Comparison of ENCODE assay signal across 14 cellular contexts in genomic region chr12:101928556-101928955, GRCh38.
"Had no signal": no experiment of that assay in that cellular context is flagged by ENCODE, and none has a peak within 500 bp of the region (broad histone marks: within the 10 kb centered on the region; RNA-seq: fewer than 3 reads in every experiment).

No MANE protein-coding gene starts in this region.

- H3K4me1 Mint-ChIP-seq: activated CD4-positive, alpha-beta T cell treated with anti-CD3 and anti-CD28 coated beads for 36 hours; activated naive CD4-positive, alpha-beta T cell treated with anti-CD3 and anti-CD28 coated beads, Interleukin-2, amount 10 ng/mL, durations not matched to agents 7 days and 5 days had no signal

- ATAC-seq: activated CD4-positive, alpha-beta T cell treated with anti-CD3 and anti-CD28 coated beads for 36 hours; gastroesophageal sphincter; pancreas had no signal

- H3K36me3 Mint-ChIP-seq: activated naive CD4-positive, alpha-beta T cell treated with anti-CD3 and anti-CD28 coated beads, Interleukin-2, amount 10 ng/mL, durations not matched to agents 7 days and 5 days; neural progenitor cell had no signal

- FAIRE-seq: kidney, pancreas had no signal

- H3K4me3 Mint-ChIP-seq: activated CD4-positive, alpha-beta memory T cell treated with anti-CD3 and anti-CD28 coated beads, Interleukin-2, amount 10 ng/mL, durations not matched to agents 7 days and 5 days; activated CD4-positive, alpha-beta T cell treated with anti-CD3 and anti-CD28 coated beads for 36 hours; activated naive CD4-positive, alpha-beta T cell treated with anti-CD3 and anti-CD28 coated beads, Interleukin-2, amount 10 ng/mL, durations not matched to agents 7 days and 5 days; neural progenitor cell had no signal

- DNase-seq: activated CD4-positive, alpha-beta memory T cell treated with anti-CD3 and anti-CD28 coated beads, Interleukin-2, amount 10 ng/mL, durations not matched to agents 7 days and 5 days; activated CD4-positive, alpha-beta T cell treated with anti-CD3 and anti-CD28 coated beads for 36 hours; activated CD8-positive, alpha-beta memory T cell treated with anti-CD3 and anti-CD28 coated beads, Interleukin-2, amount 50 U/mL, for 48 hours; activated naive CD4-positive, alpha-beta T cell treated with anti-CD3 and anti-CD28 coated beads, Interleukin-2, amount 10 ng/mL, durations not matched to agents 7 days and 5 days; caudate nucleus; effector CD8-positive, alpha-beta T cell; kidney; pancreas; stimulated activated naive CD4-positive, alpha-beta T cell treated with Interleukin-2 at 50 U/mL for 16 hours; SW 1271 had no signal

- H3K4me3 ChIP-seq: coronary artery, gastroesophageal sphincter, neural progenitor cell, pancreas, thoracic aorta had no signal

- H3K27me3 Mint-ChIP-seq: activated CD4-positive, alpha-beta memory T cell treated with anti-CD3 and anti-CD28 coated beads, Interleukin-2, amount 10 ng/mL, durations not matched to agents 7 days and 5 days had no signal

- H3K9me3 Mint-ChIP-seq: activated naive CD4-positive, alpha-beta T cell treated with anti-CD3 and anti-CD28 coated beads, Interleukin-2, amount 10 ng/mL, durations not matched to agents 7 days and 5 days; neural progenitor cell had no signal

- H3K27ac Mint-ChIP-seq: activated CD4-positive, alpha-beta memory T cell treated with anti-CD3 and anti-CD28 coated beads, Interleukin-2, amount 10 ng/mL, durations not matched to agents 7 days and 5 days; activated CD4-positive, alpha-beta T cell treated with anti-CD3 and anti-CD28 coated beads for 36 hours; neural progenitor cell had no signal
